8 cellular contexts compared by ENCODE assay signal in the genomic region with DNA sequence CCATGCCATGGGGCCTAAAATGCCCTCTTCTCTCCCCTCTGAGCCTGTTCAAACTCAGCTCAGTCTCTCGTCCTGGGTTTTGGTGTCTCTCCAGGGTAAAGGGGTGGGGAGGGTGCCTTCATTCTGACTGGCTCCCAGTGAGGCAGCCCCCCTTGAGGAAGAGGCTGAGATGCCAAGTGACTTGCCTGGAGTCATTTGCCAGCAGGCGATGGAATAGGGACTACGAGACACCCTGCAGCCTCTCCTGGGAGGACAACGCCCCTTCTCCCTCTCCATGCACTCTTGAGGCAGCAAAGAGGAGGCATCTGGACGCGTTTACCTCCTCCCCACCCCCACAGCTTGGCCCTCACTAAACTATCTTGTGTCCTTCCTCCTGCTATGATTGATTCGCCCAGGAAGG. TPM values are rescaled to one million over a fixed set of nuclear protein-coding genes. Genes with fewer than 3 reads are reported as not detected.
DNase-seq lines count a peak whose midpoint lies in the region; ATAC-seq and TF ChIP-seq lines count a peak whose summit lies in the region.

No MANE protein-coding gene starts in this region.

- no peaks in the 10 kb centered on the region for H3K36me3 ChIP-seq in gastroesophageal sphincter
- H3K36me3 ChIP-seq in skeletal muscle satellite cell (ENCODE audit: insufficient read depth, low read length): no peaks in the 10 kb centered on the region

- ATAC-seq in gastroesophageal sphincter: peak; percentile 57
- no peak for ATAC-seq in GM18517 (IDR thresholded peaks at IDR 0.05; ENCODE audit: unreplicated experiment)

- H3K9me3 ChIP-seq in gastroesophageal sphincter: no peaks in the 10 kb centered on the region
- H3K9me3 ChIP-seq in skeletal muscle satellite cell (replicated peaks; ENCODE audit: low read length): no peaks in the 10 kb centered on the region

- H3K4me3 ChIP-seq in gastroesophageal sphincter: peak overlapping the region; percentile 72 to 93
- no peak overlapping the region for H3K4me3 ChIP-seq in skeletal muscle satellite cell (ENCODE audit: low read length)

- H3K4me1 ChIP-seq in gastroesophageal sphincter (peaks cover 0 to 84% (median 17%) of the 10 kb centered on the region in 3 donors), skeletal muscle satellite cell (ENCODE audit: control insufficient read depth, insufficient read depth, low read length) (peaks cover 12% of the 10 kb centered on the region)

- 17% methylated on average over 3 of the region's 7 CpGs; no CpG with 5 or more reads in 1 of the 2 donors for WGBS in gastroesophageal sphincter (ENCODE audit: low coverage in 1 of 2), 2 donors

- TF ChIP-seq POLR2A in gastroesophageal sphincter (IDR thresholded peaks at IDR 0.05): peak; percentile 36 to 40

- H3K27ac ChIP-seq in gastroesophageal sphincter: peak overlapping the region; percentile 93 to 96 (median 94)

- peak; percentile 12 for DNase-seq in NCI-H1092 treated with DMSO at 0.1 percent for 48 hours (lab: John Stamatoyannopoulos, UW)
- no peak for DNase-seq in NCI-H1092 (lab: John Stamatoyannopoulos, UW)
- DNase-seq in NCI-H2227 treated with DMSO at 0.1 percent for 48 hours (lab: John Stamatoyannopoulos, UW): peak; percentile 24
- no peak for DNase-seq in DMS114 treated with DMSO at 0.1 percent for 48 hours (lab: John Stamatoyannopoulos, UW; ENCODE audit: unreplicated experiment)
- DNase-seq in hypothalamus (lab: John Stamatoyannopoulos, UW): no peak

- H3K9ac ChIP-seq in skeletal muscle satellite cell (ENCODE audit: low read depth, low read length): no peak overlapping the region

- no peak for TF ChIP-seq CTCF in gastroesophageal sphincter (IDR thresholded peaks at IDR 0.05)

- peak overlapping the region; percentile 45 for H3K4me2 ChIP-seq in skeletal muscle satellite cell (ENCODE audit: low read length)

- no peaks in the 10 kb centered on the region for H3K27me3 ChIP-seq in gastroesophageal sphincter
- H3K27me3 ChIP-seq in skeletal muscle satellite cell (ENCODE audit: control insufficient read depth, insufficient read depth, low read length): no peaks in the 10 kb centered on the region

- no peak for TF ChIP-seq EP300 in gastroesophageal sphincter (IDR thresholded peaks at IDR 0.05)

RNA-seq across cellular contexts. Expression of a gene that starts 0.8 kb away (rescaled TPM):
- total RNA-seq in gastroesophageal sphincter: 100 to 1,000 TPM; 118 to 263 (median 158) TPM
- 2.0 TPM in 2 replicates for total RNA-seq in skeletal muscle satellite cell (2012; rRNA removed)

Comparison
In these comparisons a context has a peak if more than half of its experiments do, and no peak if none do; other contexts are left out.
1. DNase-seq: peak in NCI-H1092 treated with DMSO at 0.1 percent for 48 hours (single experiment) and NCI-H2227 treated with DMSO at 0.1 percent for 48 hours (single experiment); none in NCI-H1092 (single experiment), DMS114 treated with DMSO at 0.1 percent for 48 hours (single experiment) and hypothalamus (0 of 51).